ENCODE assay signal across 23 cellular contexts in the genomic region with DNA sequence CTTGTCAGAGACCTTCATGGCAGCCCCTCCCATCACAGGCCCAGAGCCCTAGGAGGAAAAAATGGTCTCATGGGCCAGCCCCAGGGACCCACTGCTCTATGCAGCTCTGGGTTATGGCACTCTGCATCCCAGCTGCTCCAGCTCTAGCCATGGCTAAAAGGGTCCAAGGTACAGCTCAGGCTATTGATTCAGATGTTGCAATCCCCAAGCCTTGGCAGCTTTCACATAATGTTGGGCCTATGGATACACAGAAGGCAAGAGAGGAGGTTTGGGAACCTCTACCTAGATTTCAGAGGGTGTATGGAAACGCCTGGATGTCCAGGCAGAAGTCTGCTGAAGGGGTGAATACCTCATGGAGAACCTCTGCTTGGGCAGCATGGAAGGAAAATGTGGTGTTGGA.
DNase-seq lines count a peak whose midpoint lies in the region; ATAC-seq, FAIRE-seq and TF ChIP-seq lines count a peak whose summit lies in the region.
"Had no signal": no experiment of that assay in that cellular context is flagged by ENCODE, and none has a peak within 500 bp of the region (broad histone marks: within the 10 kb centered on the region; RNA-seq: fewer than 3 reads in every experiment).

No MANE protein-coding gene starts in this region.

- no peaks in the 10 kb centered on the region for H3K27me3 ChIP-seq in gastroesophageal sphincter
- no peaks in the 10 kb centered on the region; a peak in 1 of 5 replicates for H3K27me3 ChIP-seq in HepG2 (ENCODE audit: control insufficient read depth in 1 of 2, insufficient read depth in 2 of 2, low read length in 2 of 2)
- H3K27me3 ChIP-seq in right lobe of liver, result no peaks in the 10 kb centered on the region
- no peaks in the 10 kb centered on the region for H3K27me3 ChIP-seq in GM23338 (ENCODE audit: insufficient read depth)
- H3K27me3 ChIP-seq: BE2C, BLaER1 had no signal

- no peak for FAIRE-seq in HepG2 (lab: Jason Lieb, UNC)
- FAIRE-seq: A204.1, D721Med, G401.6, GM12891, GM19239 had no signal

- no peaks in the 10 kb centered on the region for H3F3A ChIP-seq in GM23338 (replicated peaks; ENCODE audit: low read depth)

- H4K20me1 ChIP-seq in HepG2 (ENCODE audit: insufficient read depth, low read length), result no peaks in the 10 kb centered on the region
- H4K20me1 ChIP-seq in GM23338 (replicated peaks; ENCODE audit: insufficient read depth), result no peaks in the 10 kb centered on the region
- H4K20me1 ChIP-seq: BLaER1 had no signal

- H3K4me2 ChIP-seq in HepG2 (ENCODE audit: low read depth, low read length) (no peak overlapping the region), GM23338 (no peak overlapping the region)
- H3K4me2 ChIP-seq: BLaER1 had no signal

- DNase-seq in HepG2 (ENCODE audit: low spot score) (peak; percentile 6), right lobe of liver (peak in 2 of 3 donors; percentile 22 to 69), NCI-H1694 (lab: John Stamatoyannopoulos, UW) (no peak), GM23338 (ENCODE audit: low spot score) (no peak)
- DNase-seq: 8988T; ACHN; BE2C; C1 segment of cervical spinal cord; CD4-positive, alpha-beta memory T cell; CD4-positive, CD25-positive, alpha-beta regulatory T cell; CD8-positive, alpha-beta memory T cell; COR-L47; DMS79 treated with DMSO at 0.1 percent for 48 hours; GF-D8 had no signal

- TF ChIP-seq EP300 in gastroesophageal sphincter (IDR thresholded peaks at IDR 0.05) (no peak), HepG2 (IDR thresholded peaks at IDR 0.05; ENCODE audit: low read depth in 2 of 2, low read length in 2 of 2) (no peak), HepG2 (CRISPR knock-in tag; IDR thresholded peaks at IDR 0.05; ENCODE audit: borderline replicate concordance) (no peak)

- H3K9me3 Mint-ChIP-seq in GM23338, result peaks cover 60% of the 10 kb centered on the region

- intact Hi-C loops in HepG2 (cut with micrococcal nuclease; ENCODE audit: unreplicated experiment), result no loop called here
- intact Hi-C loops in right lobe of liver (cut with DNase I), result no loop called here

- POLR2A ChIA-PET in HepG2 (lab: Yijun Ruan, JAX), result no interaction called here

- TF ChIP-seq RAD21 in HepG2 (CRISPR knock-in tag; IDR thresholded peaks at IDR 0.05), result no peak

- H3K79me2 ChIP-seq in HepG2 (ENCODE audit: insufficient read depth, low read length), result no peaks in the 10 kb centered on the region
- no peaks in the 10 kb centered on the region for H3K79me2 ChIP-seq in GM23338 (replicated peaks; ENCODE audit: insufficient read depth)

- H3K4me3 ChIP-seq in gastroesophageal sphincter (no peak overlapping the region), HepG2 (replicated peaks in 1 of 3; ENCODE audit: insufficient read depth in 1 of 3, low read depth in 2 of 3, low read length in 3 of 3) (no peak overlapping the region), right lobe of liver (no peak overlapping the region), GM23338 (no peak overlapping the region)
- H3K4me3 ChIP-seq: BLaER1 had no signal

- TF ChIP-seq CTCF in gastroesophageal sphincter (IDR thresholded peaks at IDR 0.05) (no peak), HepG2 (CRISPR knock-in tag; IDR thresholded peaks at IDR 0.05) (no peak), right lobe of liver (IDR thresholded peaks at IDR 0.05) (no peak), GM23338 (conservative IDR thresholded peaks at IDR 0.05; ENCODE audit: low read depth in 2 of 2) (no peak)

- no peak overlapping the region for H3K4me3 Mint-ChIP-seq in GM23338
- H3K4me3 Mint-ChIP-seq: CD14-positive monocyte; CD4-positive, alpha-beta memory T cell; CD4-positive, CD25-positive, alpha-beta regulatory T cell; CD8-positive, alpha-beta memory T cell had no signal

- no peak overlapping the region for H3K27ac Mint-ChIP-seq in GM23338
- H3K27ac Mint-ChIP-seq: CD14-positive monocyte; CD4-positive, alpha-beta memory T cell; CD4-positive, CD25-positive, alpha-beta regulatory T cell; CD8-positive, alpha-beta memory T cell had no signal

- in situ Hi-C loops in HepG2 (cut with HindIII; ENCODE audit: extremely low pct_ligation_motif_present, low pct_unique_long_range_greater_than_20kb), result no loop called here

- H3K9me3 ChIP-seq in gastroesophageal sphincter (no peaks in the 10 kb centered on the region), HepG2 (ENCODE audit: low read length) (peaks cover 53% of the 10 kb centered on the region), right lobe of liver (no peaks in the 10 kb centered on the region)
- H3K9me3 ChIP-seq: BE2C had no signal

- H2AFZ ChIP-seq in HepG2 (ENCODE audit: low read length), result no peak overlapping the region
- no peak overlapping the region for H2AFZ ChIP-seq in GM23338

- H3K4me1 Mint-ChIP-seq in GM23338, result peaks cover 8% of the 10 kb centered on the region; the same call in 2 of the 3 replicates
- H3K4me1 Mint-ChIP-seq: CD14-positive monocyte; CD4-positive, alpha-beta memory T cell; CD8-positive, alpha-beta memory T cell had no signal

- H3K36me3 ChIP-seq in gastroesophageal sphincter (no peaks in the 10 kb centered on the region), HepG2 (replicated peaks in 1 of 2; ENCODE audit: control insufficient read depth in 1 of 2, insufficient read depth in 2 of 2, low read length in 2 of 2) (no peaks in the 10 kb centered on the region), right lobe of liver (no peaks in the 10 kb centered on the region), GM23338 (ENCODE audit: insufficient read depth) (peaks cover 8% of the 10 kb centered on the region)
- H3K36me3 ChIP-seq: BE2C, BLaER1 had no signal

- H3K9me2 ChIP-seq in GM23338 (ENCODE audit: insufficient read depth), result no peaks in the 10 kb centered on the region

- no peak overlapping the region for H3K27ac ChIP-seq in gastroesophageal sphincter
- no peak overlapping the region for H3K27ac ChIP-seq in HepG2 (ENCODE audit: extremely low read length, insufficient read depth, low read length)
- no peak overlapping the region for H3K27ac ChIP-seq in right lobe of liver
- no peak overlapping the region for H3K27ac ChIP-seq in GM23338 (ENCODE audit: low read depth)
- H3K27ac ChIP-seq: BLaER1 had no signal

- BruUV-seq in HepG2 (replicated peaks; lab: Mats Ljungman, UMichigan), result no TSS peak

- peaks cover 3% of the 10 kb centered on the region for H3K27me3 Mint-ChIP-seq in GM23338 (ENCODE audit: insufficient read depth, low read depth, poor library complexity)
- H3K27me3 Mint-ChIP-seq: CD4-positive, alpha-beta memory T cell; CD4-positive, CD25-positive, alpha-beta regulatory T cell; CD8-positive, alpha-beta memory T cell had no signal

- peak; percentile 41 for ATAC-seq in gastroesophageal sphincter
- peak; percentile 57; the same call in 2 of the 3 replicates for ATAC-seq in HepG2
- ATAC-seq in right lobe of liver, result peak; percentile 78 to 97 (median 86)
- ATAC-seq in GM23338, result no peak
- ATAC-seq in HG03439 (IDR thresholded peaks at IDR 0.05; ENCODE audit: unreplicated experiment), result no peak

- H3K9ac ChIP-seq in HepG2 (ENCODE audit: insufficient read depth, low read depth, low read length), result no peak overlapping the region
- H3K9ac ChIP-seq: BLaER1 had no signal

- CTCF ChIA-PET in HepG2 (lab: Yijun Ruan, JAX; ENCODE audit: low intra/inter-chr PET ratio, low total read pairs), result no interaction called here

- no peaks in the 10 kb centered on the region for H3K4me1 ChIP-seq in gastroesophageal sphincter
- no peaks in the 10 kb centered on the region for H3K4me1 ChIP-seq in HepG2 (ENCODE audit: insufficient read depth, low read length)
- no peaks in the 10 kb centered on the region for H3K4me1 ChIP-seq in right lobe of liver
- no peaks in the 10 kb centered on the region for H3K4me1 ChIP-seq in GM23338 (ENCODE audit: insufficient read depth)
- H3K4me1 ChIP-seq: BE2C, BLaER1 had no signal

- WGBS in gastroesophageal sphincter (ENCODE audit: low coverage in 1 of 2), 2 donors, result 50% methylated on average over 1 of the region's 1 CpG; no CpG with 5 or more reads in 1 of the 2 donors
- 0% methylated on average over 1 of the region's 1 CpG for WGBS in HepG2 (ENCODE audit: low lambda C conversion rate)
- WGBS in right lobe of liver (ENCODE audit: insufficient coverage, low coverage, low lambda C conversion rate, missing lambda C conversion rate), result no CpG with 5 or more reads among the region's 1 CpG

- TF ChIP-seq POLR2A in gastroesophageal sphincter (IDR thresholded peaks at IDR 0.05) (no peak), HepG2 (IDR thresholded peaks at IDR 0.05; ENCODE audit: insufficient read depth in 1 of 2, low read depth in 2 of 2, low read length in 2 of 2) (no peak), right lobe of liver (IDR thresholded peaks at IDR 0.05) (no peak)

- peaks cover 60% of the 10 kb centered on the region for H3K36me3 Mint-ChIP-seq in GM23338 (ENCODE audit: low read depth)
- H3K36me3 Mint-ChIP-seq: CD14-positive monocyte; CD4-positive, alpha-beta memory T cell; CD4-positive, CD25-positive, alpha-beta regulatory T cell; CD8-positive, alpha-beta memory T cell had no signal

TF ChIP-seq in HepG2, 621 proteins besides CTCF, POLR2A, EP300 and RAD21 (continues in another document):
- TF ChIP-seq SP5 (CRISPR knock-in tag; IDR thresholded peaks at IDR 0.05; ENCODE audit: borderline replicate concordance, low read depth), result no peak
- TF ChIP-seq ZNF512 (CRISPR knock-in tag; IDR thresholded peaks at IDR 0.05), result no peak

Comparison
In these comparisons a context has a peak if more than half of its experiments do, and no peak if none do; other contexts are left out.
1. ATAC-seq: peak in gastroesophageal sphincter (single experiment), HepG2 (single experiment) and right lobe of liver (4 of 4); none in GM23338 (single experiment) and HG03439 (single experiment).
2. DNase-seq: peak in HepG2 (single experiment) and right lobe of liver (2 of 3); none in NCI-H1694 (single experiment) and GM23338 (single experiment).